1 cellular context compared by ENCODE assay signal in the genomic region with DNA sequence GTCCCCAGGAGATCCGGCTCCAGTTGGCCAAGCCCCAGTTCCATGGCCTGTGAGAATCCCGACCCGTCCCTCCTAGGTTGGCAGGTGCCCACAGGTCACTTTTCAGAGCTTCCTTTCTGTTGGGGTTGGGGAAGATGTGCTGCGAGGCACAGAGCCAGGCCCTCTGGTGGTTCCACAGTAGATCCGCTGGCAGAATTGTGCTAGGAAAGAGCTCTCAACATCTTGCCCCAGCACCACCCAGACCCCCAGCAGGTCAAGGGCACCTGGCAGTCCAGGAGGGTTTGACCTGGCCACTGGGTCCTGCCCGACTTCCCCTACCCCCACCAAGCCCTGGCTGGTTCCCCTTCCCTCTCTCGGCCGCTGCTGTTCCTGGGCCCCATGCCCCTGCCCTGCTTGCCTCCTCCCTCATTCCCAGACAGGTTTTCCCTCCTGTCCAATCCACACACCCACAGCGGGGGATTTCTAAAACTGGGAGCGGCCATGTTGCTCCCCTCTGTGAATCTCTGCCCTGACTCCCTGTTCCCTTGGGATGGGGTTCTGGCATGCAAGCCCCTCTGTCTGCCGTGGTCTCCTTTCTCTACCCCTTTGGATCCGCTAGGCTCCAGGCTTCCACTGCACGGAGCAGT.
TF ChIP-seq lines count a peak whose summit lies in the region.

No MANE protein-coding gene starts in this region.

TF ChIP-seq in HepG2, 621 proteins besides CTCF, POLR2A, EP300 and RAD21 (continues in another document):
- no peak for TF ChIP-seq ZNF567 (CRISPR knock-in tag; IDR thresholded peaks at IDR 0.05; ENCODE audit: borderline replicate concordance)
- TF ChIP-seq, protein P1, sequence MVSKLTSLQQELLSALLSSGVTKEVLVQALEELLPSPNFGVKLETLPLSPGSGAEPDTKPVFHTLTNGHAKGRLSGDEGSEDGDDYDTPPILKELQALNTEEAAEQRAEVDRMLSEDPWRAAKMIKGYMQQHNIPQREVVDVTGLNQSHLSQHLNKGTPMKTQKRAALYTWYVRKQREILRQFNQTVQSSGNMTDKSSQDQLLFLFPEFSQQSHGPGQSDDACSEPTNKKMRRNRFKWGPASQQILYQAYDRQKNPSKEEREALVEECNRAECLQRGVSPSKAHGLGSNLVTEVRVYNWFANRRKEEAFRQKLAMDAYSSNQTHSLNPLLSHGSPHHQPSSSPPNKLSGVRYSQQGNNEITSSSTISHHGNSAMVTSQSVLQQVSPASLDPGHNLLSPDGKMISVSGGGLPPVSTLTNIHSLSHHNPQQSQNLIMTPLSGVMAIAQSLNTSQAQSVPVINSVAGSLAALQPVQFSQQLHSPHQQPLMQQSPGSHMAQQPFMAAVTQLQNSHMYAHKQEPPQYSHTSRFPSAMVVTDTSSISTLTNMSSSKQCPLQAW (CRISPR knock-in tag; IDR thresholded peaks at IDR 0.05) = 0 out of 2 replicates have a peak, but pooled peaks have one; percentile 23
- TF ChIP-seq, protein P2, sequence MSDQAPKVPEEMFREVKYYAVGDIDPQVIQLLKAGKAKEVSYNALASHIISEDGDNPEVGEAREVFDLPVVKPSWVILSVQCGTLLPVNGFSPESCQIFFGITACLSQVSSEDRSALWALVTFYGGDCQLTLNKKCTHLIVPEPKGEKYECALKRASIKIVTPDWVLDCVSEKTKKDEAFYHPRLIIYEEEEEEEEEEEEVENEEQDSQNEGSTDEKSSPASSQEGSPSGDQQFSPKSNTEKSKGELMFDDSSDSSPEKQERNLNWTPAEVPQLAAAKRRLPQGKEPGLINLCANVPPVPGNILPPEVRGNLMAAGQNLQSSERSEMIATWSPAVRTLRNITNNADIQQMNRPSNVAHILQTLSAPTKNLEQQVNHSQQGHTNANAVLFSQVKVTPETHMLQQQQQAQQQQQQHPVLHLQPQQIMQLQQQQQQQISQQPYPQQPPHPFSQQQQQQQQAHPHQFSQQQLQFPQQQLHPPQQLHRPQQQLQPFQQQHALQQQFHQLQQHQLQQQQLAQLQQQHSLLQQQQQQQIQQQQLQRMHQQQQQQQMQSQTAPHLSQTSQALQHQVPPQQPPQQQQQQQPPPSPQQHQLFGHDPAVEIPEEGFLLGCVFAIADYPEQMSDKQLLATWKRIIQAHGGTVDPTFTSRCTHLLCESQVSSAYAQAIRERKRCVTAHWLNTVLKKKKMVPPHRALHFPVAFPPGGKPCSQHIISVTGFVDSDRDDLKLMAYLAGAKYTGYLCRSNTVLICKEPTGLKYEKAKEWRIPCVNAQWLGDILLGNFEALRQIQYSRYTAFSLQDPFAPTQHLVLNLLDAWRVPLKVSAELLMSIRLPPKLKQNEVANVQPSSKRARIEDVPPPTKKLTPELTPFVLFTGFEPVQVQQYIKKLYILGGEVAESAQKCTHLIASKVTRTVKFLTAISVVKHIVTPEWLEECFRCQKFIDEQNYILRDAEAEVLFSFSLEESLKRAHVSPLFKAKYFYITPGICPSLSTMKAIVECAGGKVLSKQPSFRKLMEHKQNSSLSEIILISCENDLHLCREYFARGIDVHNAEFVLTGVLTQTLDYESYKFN (CRISPR knock-in tag; conservative IDR thresholded peaks at IDR 0.05) = 0 out of 2 replicates have a peak, but pooled peaks have one; percentile 13
- no peak for TF ChIP-seq ZNF781 (CRISPR knock-in tag; IDR thresholded peaks at IDR 0.05; ENCODE audit: borderline replicate concordance, not compliant biosample characterization)
- peak; percentile 38; the same call in 1 of the 2 replicates for TF ChIP-seq ZFYVE20 (CRISPR knock-in tag; IDR thresholded peaks at IDR 0.05; ENCODE audit: borderline replicate concordance, low read depth)
- TF ChIP-seq HIVEP1 (CRISPR knock-in tag; IDR thresholded peaks at IDR 0.05) = 0 out of 2 replicates have a peak, but pooled peaks have one; percentile 28
- TF ChIP-seq XRCC5 (optimal IDR thresholded peaks at IDR 0.05; ENCODE audit: low read length) = peak; percentile 43
- TF ChIP-seq HNF4A (CRISPR knock-in tag; IDR thresholded peaks at IDR 0.05) = 0 out of 2 replicates have a peak, but pooled peaks have one; percentile 22
- TF ChIP-seq, protein P3, sequence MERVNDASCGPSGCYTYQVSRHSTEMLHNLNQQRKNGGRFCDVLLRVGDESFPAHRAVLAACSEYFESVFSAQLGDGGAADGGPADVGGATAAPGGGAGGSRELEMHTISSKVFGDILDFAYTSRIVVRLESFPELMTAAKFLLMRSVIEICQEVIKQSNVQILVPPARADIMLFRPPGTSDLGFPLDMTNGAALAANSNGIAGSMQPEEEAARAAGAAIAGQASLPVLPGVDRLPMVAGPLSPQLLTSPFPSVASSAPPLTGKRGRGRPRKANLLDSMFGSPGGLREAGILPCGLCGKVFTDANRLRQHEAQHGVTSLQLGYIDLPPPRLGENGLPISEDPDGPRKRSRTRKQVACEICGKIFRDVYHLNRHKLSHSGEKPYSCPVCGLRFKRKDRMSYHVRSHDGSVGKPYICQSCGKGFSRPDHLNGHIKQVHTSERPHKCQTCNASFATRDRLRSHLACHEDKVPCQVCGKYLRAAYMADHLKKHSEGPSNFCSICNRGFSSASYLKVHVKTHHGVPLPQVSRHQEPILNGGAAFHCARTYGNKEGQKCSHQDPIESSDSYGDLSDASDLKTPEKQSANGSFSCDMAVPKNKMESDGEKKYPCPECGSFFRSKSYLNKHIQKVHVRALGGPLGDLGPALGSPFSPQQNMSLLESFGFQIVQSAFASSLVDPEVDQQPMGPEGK (CRISPR knock-in tag; IDR thresholded peaks at IDR 0.05) = 0 out of 2 replicates have a peak, but pooled peaks have one; percentile 20
- TF ChIP-seq, protein P4, sequence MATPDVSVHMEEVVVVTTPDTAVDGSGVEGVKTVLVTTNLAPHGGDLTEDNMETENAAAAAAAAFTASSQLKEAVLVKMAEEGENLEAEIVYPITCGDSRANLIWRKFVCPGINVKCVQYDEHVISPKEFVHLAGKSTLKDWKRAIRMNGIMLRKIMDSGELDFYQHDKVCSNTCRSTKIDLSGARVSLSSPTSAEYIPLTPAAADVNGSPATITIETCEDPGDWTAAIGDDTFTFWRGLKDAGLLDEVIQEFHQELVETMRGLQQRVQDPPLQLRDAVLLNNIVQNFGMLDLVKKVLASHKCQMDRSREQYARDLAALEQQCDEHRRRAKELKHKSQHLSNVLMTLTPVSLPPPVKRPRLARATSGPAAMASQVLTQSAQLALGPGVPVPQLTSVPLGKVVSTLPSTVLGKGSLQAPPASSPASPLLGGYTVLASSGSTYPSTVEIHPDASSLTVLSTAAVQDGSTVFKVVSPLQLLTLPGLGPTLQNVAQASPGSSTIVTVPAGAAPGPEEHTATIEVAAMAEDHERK (CRISPR knock-in tag; IDR thresholded peaks at IDR 0.05; ENCODE audit: low read depth) = no peak
- peak; percentile 35; the same call in 1 of the 2 replicates for TF ChIP-seq RXRB (CRISPR knock-in tag; IDR thresholded peaks at IDR 0.05; ENCODE audit: borderline replicate concordance)
- TF ChIP-seq ZNF547 (CRISPR knock-in tag; IDR thresholded peaks at IDR 0.05) = no peak
- TF ChIP-seq RARA (CRISPR knock-in tag; IDR thresholded peaks at IDR 0.05) = 0 out of 2 replicates have a peak, but pooled peaks have one; percentile 25
- TF ChIP-seq ZNF550 (CRISPR knock-in tag; IDR thresholded peaks at IDR 0.05; ENCODE audit: borderline replicate concordance) = no peak
- TF ChIP-seq, protein P5, sequence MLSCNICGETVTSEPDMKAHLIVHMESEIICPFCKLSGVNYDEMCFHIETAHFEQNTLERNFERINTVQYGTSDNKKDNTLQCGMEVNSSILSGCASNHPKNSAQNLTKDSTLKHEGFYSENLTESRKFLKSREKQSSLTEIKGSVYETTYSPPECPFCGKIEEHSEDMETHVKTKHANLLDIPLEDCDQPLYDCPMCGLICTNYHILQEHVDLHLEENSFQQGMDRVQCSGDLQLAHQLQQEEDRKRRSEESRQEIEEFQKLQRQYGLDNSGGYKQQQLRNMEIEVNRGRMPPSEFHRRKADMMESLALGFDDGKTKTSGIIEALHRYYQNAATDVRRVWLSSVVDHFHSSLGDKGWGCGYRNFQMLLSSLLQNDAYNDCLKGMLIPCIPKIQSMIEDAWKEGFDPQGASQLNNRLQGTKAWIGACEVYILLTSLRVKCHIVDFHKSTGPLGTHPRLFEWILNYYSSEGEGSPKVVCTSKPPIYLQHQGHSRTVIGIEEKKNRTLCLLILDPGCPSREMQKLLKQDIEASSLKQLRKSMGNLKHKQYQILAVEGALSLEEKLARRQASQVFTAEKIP (CRISPR knock-in tag; IDR thresholded peaks at IDR 0.05; ENCODE audit: borderline replicate concordance) = no peak
- TF ChIP-seq AKAP8 (CRISPR knock-in tag; IDR thresholded peaks at IDR 0.05) = 0 out of 2 replicates have a peak, but pooled peaks have one; percentile 59
- 0 out of 2 replicates have a peak, but pooled peaks have one; percentile 15 for TF ChIP-seq SALL1 (CRISPR knock-in tag; IDR thresholded peaks at IDR 0.05)
- TF ChIP-seq, protein P6, sequence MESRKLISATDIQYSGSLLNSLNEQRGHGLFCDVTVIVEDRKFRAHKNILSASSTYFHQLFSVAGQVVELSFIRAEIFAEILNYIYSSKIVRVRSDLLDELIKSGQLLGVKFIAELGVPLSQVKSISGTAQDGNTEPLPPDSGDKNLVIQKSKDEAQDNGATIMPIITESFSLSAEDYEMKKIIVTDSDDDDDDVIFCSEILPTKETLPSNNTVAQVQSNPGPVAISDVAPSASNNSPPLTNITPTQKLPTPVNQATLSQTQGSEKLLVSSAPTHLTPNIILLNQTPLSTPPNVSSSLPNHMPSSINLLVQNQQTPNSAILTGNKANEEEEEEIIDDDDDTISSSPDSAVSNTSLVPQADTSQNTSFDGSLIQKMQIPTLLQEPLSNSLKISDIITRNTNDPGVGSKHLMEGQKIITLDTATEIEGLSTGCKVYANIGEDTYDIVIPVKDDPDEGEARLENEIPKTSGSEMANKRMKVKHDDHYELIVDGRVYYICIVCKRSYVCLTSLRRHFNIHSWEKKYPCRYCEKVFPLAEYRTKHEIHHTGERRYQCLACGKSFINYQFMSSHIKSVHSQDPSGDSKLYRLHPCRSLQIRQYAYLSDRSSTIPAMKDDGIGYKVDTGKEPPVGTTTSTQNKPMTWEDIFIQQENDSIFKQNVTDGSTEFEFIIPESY (CRISPR knock-in tag; IDR thresholded peaks at IDR 0.05) = peak; percentile 48; the same call in 1 of the 2 replicates
- TF ChIP-seq GABPA (IDR thresholded peaks at IDR 0.05; ENCODE audit: low read depth, low read length) = no peak
- TF ChIP-seq GABPA (CRISPR knock-in tag; IDR thresholded peaks at IDR 0.05; ENCODE audit: low read depth) = no peak
- no peak for TF ChIP-seq RFXAP (CRISPR knock-in tag; IDR thresholded peaks at IDR 0.05; ENCODE audit: borderline replicate concordance)
- TF ChIP-seq, protein P7, sequence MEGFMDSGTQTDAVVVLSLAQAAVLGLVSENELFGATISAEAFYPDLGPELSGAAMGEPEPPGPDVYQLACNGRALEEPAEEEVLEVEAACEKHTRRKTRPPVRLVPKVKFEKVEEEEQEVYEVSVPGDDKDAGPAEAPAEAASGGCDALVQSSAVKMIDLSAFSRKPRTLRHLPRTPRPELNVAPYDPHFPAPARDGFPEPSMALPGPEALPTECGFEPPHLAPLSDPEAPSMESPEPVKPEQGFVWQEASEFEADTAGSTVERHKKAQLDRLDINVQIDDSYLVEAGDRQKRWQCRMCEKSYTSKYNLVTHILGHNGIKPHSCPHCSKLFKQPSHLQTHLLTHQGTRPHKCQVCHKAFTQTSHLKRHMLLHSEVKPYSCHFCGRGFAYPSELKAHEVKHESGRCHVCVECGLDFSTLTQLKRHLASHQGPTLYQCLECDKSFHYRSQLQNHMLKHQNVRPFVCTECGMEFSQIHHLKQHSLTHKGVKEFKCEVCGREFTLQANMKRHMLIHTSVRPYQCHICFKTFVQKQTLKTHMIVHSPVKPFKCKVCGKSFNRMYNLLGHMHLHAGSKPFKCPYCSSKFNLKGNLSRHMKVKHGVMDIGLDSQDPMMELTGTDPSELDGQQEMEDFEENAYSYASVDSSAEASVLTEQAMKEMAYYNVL (CRISPR knock-in tag; IDR thresholded peaks at IDR 0.05; ENCODE audit: borderline replicate concordance) = 0 out of 2 replicates have a peak, but pooled peaks have one; percentile 13
- TF ChIP-seq, protein P8, sequence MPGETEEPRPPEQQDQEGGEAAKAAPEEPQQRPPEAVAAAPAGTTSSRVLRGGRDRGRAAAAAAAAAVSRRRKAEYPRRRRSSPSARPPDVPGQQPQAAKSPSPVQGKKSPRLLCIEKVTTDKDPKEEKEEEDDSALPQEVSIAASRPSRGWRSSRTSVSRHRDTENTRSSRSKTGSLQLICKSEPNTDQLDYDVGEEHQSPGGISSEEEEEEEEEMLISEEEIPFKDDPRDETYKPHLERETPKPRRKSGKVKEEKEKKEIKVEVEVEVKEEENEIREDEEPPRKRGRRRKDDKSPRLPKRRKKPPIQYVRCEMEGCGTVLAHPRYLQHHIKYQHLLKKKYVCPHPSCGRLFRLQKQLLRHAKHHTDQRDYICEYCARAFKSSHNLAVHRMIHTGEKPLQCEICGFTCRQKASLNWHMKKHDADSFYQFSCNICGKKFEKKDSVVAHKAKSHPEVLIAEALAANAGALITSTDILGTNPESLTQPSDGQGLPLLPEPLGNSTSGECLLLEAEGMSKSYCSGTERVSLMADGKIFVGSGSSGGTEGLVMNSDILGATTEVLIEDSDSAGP (CRISPR knock-in tag; IDR thresholded peaks at IDR 0.05; ENCODE audit: borderline replicate concordance) = no peak
- 0 out of 2 replicates have a peak, but pooled peaks have one; percentile 11 for TF ChIP-seq ZNF629 (CRISPR knock-in tag; conservative IDR thresholded peaks at IDR 0.05)
- TF ChIP-seq DR1 (CRISPR knock-in tag; IDR thresholded peaks at IDR 0.05) = no peak
- TF ChIP-seq, protein P9, sequence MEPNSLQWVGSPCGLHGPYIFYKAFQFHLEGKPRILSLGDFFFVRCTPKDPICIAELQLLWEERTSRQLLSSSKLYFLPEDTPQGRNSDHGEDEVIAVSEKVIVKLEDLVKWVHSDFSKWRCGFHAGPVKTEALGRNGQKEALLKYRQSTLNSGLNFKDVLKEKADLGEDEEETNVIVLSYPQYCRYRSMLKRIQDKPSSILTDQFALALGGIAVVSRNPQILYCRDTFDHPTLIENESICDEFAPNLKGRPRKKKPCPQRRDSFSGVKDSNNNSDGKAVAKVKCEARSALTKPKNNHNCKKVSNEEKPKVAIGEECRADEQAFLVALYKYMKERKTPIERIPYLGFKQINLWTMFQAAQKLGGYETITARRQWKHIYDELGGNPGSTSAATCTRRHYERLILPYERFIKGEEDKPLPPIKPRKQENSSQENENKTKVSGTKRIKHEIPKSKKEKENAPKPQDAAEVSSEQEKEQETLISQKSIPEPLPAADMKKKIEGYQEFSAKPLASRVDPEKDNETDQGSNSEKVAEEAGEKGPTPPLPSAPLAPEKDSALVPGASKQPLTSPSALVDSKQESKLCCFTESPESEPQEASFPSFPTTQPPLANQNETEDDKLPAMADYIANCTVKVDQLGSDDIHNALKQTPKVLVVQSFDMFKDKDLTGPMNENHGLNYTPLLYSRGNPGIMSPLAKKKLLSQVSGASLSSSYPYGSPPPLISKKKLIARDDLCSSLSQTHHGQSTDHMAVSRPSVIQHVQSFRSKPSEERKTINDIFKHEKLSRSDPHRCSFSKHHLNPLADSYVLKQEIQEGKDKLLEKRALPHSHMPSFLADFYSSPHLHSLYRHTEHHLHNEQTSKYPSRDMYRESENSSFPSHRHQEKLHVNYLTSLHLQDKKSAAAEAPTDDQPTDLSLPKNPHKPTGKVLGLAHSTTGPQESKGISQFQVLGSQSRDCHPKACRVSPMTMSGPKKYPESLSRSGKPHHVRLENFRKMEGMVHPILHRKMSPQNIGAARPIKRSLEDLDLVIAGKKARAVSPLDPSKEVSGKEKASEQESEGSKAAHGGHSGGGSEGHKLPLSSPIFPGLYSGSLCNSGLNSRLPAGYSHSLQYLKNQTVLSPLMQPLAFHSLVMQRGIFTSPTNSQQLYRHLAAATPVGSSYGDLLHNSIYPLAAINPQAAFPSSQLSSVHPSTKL (CRISPR knock-in tag; IDR thresholded peaks at IDR 0.05) = 0 out of 2 replicates have a peak, but pooled peaks have one; percentile 13
- 0 out of 2 replicates have a peak, but pooled peaks have one; percentile 15 for TF ChIP-seq ARNT2 (CRISPR knock-in tag; IDR thresholded peaks at IDR 0.05; ENCODE audit: low read depth)
